In genomic region chr5:143001764-143002351, GRCh38 we compare ENCODE assay signal across 1 cellular context.
TF ChIP-seq lines count a peak whose summit lies in the region.

No MANE protein-coding gene starts in this region.

TF ChIP-seq in GM23338, 12 proteins besides CTCF, POLR2A, EP300 and RAD21 (continued from another document):
- TF ChIP-seq ETS1 (IDR thresholded peaks at IDR 0.05): no peak
